ENCODE assay signal across 16 cellular contexts in the genomic region with DNA sequence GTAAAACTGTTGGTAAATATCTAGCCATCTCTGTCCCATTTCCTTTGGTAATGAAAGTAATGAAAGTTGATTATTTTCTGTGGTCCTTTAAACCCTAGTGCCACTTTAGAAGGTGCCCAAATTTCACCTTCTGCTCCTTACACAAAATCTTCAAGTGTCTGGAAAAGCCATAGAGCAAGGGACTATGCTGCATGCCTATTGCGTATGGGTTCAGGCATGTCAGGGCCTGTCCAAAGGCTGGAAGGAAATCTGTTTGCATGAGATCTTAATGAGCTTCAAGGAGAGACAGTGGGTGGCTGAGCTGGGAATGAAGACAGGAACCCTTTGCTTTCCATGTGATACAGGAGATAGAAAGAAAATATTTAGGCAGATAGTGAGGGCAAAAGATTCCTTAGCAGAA.
DNase-seq lines count a peak whose midpoint lies in the region; ATAC-seq and TF ChIP-seq lines count a peak whose summit lies in the region.
"Had no signal": no experiment of that assay in that cellular context is flagged by ENCODE, and none has a peak within 500 bp of the region (broad histone marks: within the 10 kb centered on the region; RNA-seq: fewer than 3 reads in every experiment).

No MANE protein-coding gene starts in this region.

- TF ChIP-seq CTCF in NB4 (IDR thresholded peaks at IDR 0.05; ENCODE audit: low read depth, low read length): peak; percentile 1
- no peak for TF ChIP-seq CTCF in MCF 10A (IDR thresholded peaks at IDR 0.05; ENCODE audit: unreplicated experiment)
- TF ChIP-seq CTCF in suprapubic skin (IDR thresholded peaks at IDR 0.05): no peak

- TF ChIP-seq POLR2A in NB4 (IDR thresholded peaks at IDR 0.05; ENCODE audit: extremely low read depth, insufficient read length): no peak
- no peak for TF ChIP-seq POLR2A in suprapubic skin (IDR thresholded peaks at IDR 0.05)

- CTCF ChIA-PET in MCF 10A (lab: Yijun Ruan, JAX): interaction anchor here (1.0 to 3.2 kb wide), 6 partner anchors 10 to 283 kb away, joined by 3 to 22 read pairs (median 6); no protein-coding TSS in a partner anchor

- H3K4me1 Mint-ChIP-seq in MCF 10A (ENCODE audit: insufficient read depth, unreplicated experiment): peaks cover 12% of the 10 kb centered on the region

- TF ChIP-seq EP300 in suprapubic skin (IDR thresholded peaks at IDR 0.05): no peak

- no peak overlapping the region for H3K4me3 Mint-ChIP-seq in MCF 10A (ENCODE audit: unreplicated experiment)
- H3K4me3 Mint-ChIP-seq: naive B cell, WTC11 had no signal

- no peak overlapping the region for H3K27ac ChIP-seq in suprapubic skin
- H3K27ac ChIP-seq: 22Rv1, SJSA1 had no signal

- H3K4me3 ChIP-seq in NB4 (ENCODE audit: low read depth, low read length): no peak overlapping the region
- H3K4me3 ChIP-seq in suprapubic skin: no peak overlapping the region
- H3K4me3 ChIP-seq: SJSA1 had no signal

- H3K9me3 ChIP-seq in suprapubic skin: no peaks in the 10 kb centered on the region
- H3K9me3 ChIP-seq: SJSA1 had no signal

- 36% methylated on average over 1 of the region's 1 CpG for WGBS in suprapubic skin

- peaks cover 42% of the 10 kb centered on the region for H3K4me1 ChIP-seq in suprapubic skin

- H3K36me3 Mint-ChIP-seq in MCF 10A (ENCODE audit: insufficient read depth, unreplicated experiment): peaks cover 6% of the 10 kb centered on the region
- H3K36me3 Mint-ChIP-seq: naive B cell had no signal

- DNase-seq in DMS 273 (lab: John Stamatoyannopoulos, UW; ENCODE audit: unreplicated experiment): peak; percentile 45
- no peak for DNase-seq in DMS 273 treated with DMSO at 0.1 percent for 48 hours (lab: John Stamatoyannopoulos, UW)
- no peak for DNase-seq in NB4 (ENCODE audit: low read depth)
- DNase-seq in MCF 10A (ENCODE audit: unreplicated experiment): peak; percentile 76
- DNase-seq in myocyte (ENCODE audit: low read depth): peak; percentile 47
- DNase-seq in suprapubic skin (ENCODE audit: low spot score in 2 of 2): no peak
- DNase-seq: Caco-2, kidney glomerular epithelial cell, MV-4-11, naive B cell, NCI-H526 treated with DMSO at 0.1 percent for 48 hours had no signal

- POLR2A ChIA-PET in MCF 10A (lab: Yijun Ruan, JAX): interaction anchor here (0.8 to 2.5 kb wide), 7 partner anchors 14 to 397 kb away, joined by 3 to 19 read pairs (median 5); partner anchors contain the start of gene FYN

- BruUV-seq in MCF 10A (replicated peaks; lab: Mats Ljungman, UMichigan): no TSS peak

- no peaks in the 10 kb centered on the region for H3K9me3 Mint-ChIP-seq in MCF 10A (ENCODE audit: unreplicated experiment)
- H3K9me3 Mint-ChIP-seq: naive B cell had no signal

- H3K27me3 Mint-ChIP-seq in MCF 10A (ENCODE audit: insufficient read depth, unreplicated experiment): no peaks in the 10 kb centered on the region

- H3K27me3 ChIP-seq in suprapubic skin: no peaks in the 10 kb centered on the region
- H3K27me3 ChIP-seq: SJSA1 had no signal

- no peak for ATAC-seq in HG02798 (IDR thresholded peaks at IDR 0.05; ENCODE audit: poor library complexity, unreplicated experiment)
- no peak for ATAC-seq in GM18867 (IDR thresholded peaks at IDR 0.05; ENCODE audit: unreplicated experiment)
- ATAC-seq: WTC11 had no signal

- H3K36me3 ChIP-seq in suprapubic skin: no peaks in the 10 kb centered on the region
- H3K36me3 ChIP-seq: SJSA1 had no signal

- intact Hi-C loops in MCF 10A (cut with micrococcal nuclease): no loop called here

- peak overlapping the region; percentile 40 for H3K27ac Mint-ChIP-seq in MCF 10A (ENCODE audit: low read depth, unreplicated experiment)
- H3K27ac Mint-ChIP-seq: naive B cell, WTC11 had no signal

Comparison
In these comparisons a context has a peak if more than half of its experiments do, and no peak if none do; other contexts are left out.
1. DNase-seq: peak in DMS 273 (single experiment), MCF 10A (single experiment) and myocyte (single experiment); none in DMS 273 treated with DMSO at 0.1 percent for 48 hours (single experiment), NB4 (single experiment) and suprapubic skin (0 of 2).